ENCODE assay signal across 29 cellular contexts in the genomic region with DNA sequence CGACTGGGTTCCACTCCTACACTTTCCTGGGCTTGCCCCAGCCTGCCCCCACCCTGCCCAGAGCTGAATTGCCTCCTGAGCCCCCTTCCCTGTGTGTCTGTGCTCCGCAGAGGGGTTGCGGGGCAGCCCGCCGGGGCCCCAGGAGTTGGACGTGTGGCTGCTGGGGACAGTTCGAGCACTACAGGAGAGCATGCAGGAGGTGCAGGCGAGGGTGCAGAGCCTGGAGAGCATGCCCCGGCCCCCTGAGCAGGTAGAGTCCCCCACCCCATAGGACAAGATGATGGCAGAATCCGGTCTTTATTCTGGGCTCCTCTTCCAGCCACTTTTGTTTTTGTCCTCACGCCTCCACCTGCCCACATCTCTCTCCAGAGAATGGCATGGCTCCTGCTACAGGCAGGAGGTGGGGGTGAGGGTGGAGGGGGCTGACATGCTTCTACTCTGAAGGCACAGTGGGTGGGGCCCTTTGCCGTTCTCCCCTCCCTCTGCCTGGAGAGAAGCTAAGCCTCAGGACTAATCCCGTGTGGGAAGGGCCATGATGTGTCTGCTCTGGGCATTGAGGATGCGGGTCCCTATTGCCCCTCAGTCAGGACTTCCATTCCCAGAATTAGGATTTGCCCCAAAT. TPM values are rescaled to one million over a fixed set of nuclear protein-coding genes. Genes with fewer than 3 reads are reported as not detected.
DNase-seq lines count a peak whose midpoint lies in the region; ATAC-seq and TF ChIP-seq lines count a peak whose summit lies in the region.
"Had no signal": no experiment of that assay in that cellular context is flagged by ENCODE, and none has a peak within 500 bp of the region (broad histone marks: within the 10 kb centered on the region; RNA-seq: fewer than 3 reads in every experiment).

No MANE protein-coding gene starts in this region.

- DNase-seq in NCI-H524 (lab: John Stamatoyannopoulos, UW) (peak; percentile 12 to 46), NCI-H524 treated with DMSO at 0.1 percent for 48 hours (lab: John Stamatoyannopoulos, UW) (no peak), IMR-90 (no peak), islet precursor cell (peak; percentile 66), spleen (peak; percentile 64), epidermal melanocyte (ENCODE audit: insufficient read length, low spot score) (no peak), HuH-7.5 (ENCODE audit: low spot score) (no peak)
- DNase-seq: activated B cell treated with CpG ODN at 0.5 μM for 24 hours; activated CD8-positive, alpha-beta memory T cell treated with anti-CD3 and anti-CD28 coated beads, Interleukin-2, amount 10 ng/mL, durations not matched to agents 7 days and 5 days; activated gamma-delta T cell; activated naive CD8-positive, alpha-beta T cell treated with anti-CD3 and anti-CD28 coated beads, Interleukin-2, amount 50 U/mL, for 24 hours; activated T-cell treated with anti-CD3 and anti-CD28 coated beads, Interleukin-2, amount 50 U/mL, for 4 hours; CD4-positive, alpha-beta T cell; cortex of kidney; EL; Karpas-422; lower lobe of right lung; NCI-H1417 treated with DMSO at 0.1 percent for 48 hours; NCI-H2029 treated with DMSO at 0.1 percent for 48 hours; NCI-H510A; NK-92 treated with Interleukin-12 subunit alpha and Interleukin-12 subunit beta, amount 100 ng/mL, for 24 hours; stimulated activated CD4-positive, alpha-beta T cell treated with anti-CD3 and anti-CD28 coated beads, Interleukin-1b, Interleukin-23, amount 100 ng/mL, for 48 hours; stimulated activated naive CD4-positive, alpha-beta T cell treated with Interleukin-2 at 50 U/mL for 16 hours had no signal

- peaks cover 2% of the 10 kb centered on the region; the same call in 1 of the 2 replicates for H3K36me3 ChIP-seq in IMR-90 (ENCODE audit: control insufficient read depth, insufficient read depth, low read length)
- peaks cover 0 to 31% (median 0%) of the 10 kb centered on the region in 6 donors for H3K36me3 ChIP-seq in spleen

- 76% methylated on average over 7 of the region's 14 CpGs; no CpG with 5 or more reads in 1 of the 2 experiments for WGBS in IMR-90 (ENCODE audit: extremely low coverage in 2 of 2, insufficient read length in 1 of 2), 2 experiments
- WGBS in spleen, 5 donors = 87 to 95% (median 89%) methylated on average over 10 to 14 of the region's 14 CpGs

- ATAC-seq in IMR-90 (ENCODE audit: low read depth) = no peak
- ATAC-seq in HG03521 (IDR thresholded peaks at IDR 0.05; ENCODE audit: unreplicated experiment) = no peak
- ATAC-seq: A549; activated CD8-positive, alpha-beta memory T cell treated with anti-CD3 and anti-CD28 coated beads, Interleukin-2, amount 10 ng/mL, durations not matched to agents 7 days and 5 days; activated naive CD8-positive, alpha-beta T cell treated with anti-CD3 and anti-CD28 coated beads, Interleukin-2, amount 50 U/mL, for 24 hours; activated T-cell treated with anti-CD3 and anti-CD28 coated beads, Interleukin-2, amount 50 U/mL, for 4 hours; esophagus mucosa; lower lobe of right lung; naive thymus-derived CD8-positive, alpha-beta T cell had no signal

- no peak overlapping the region for H3K56ac ChIP-seq in IMR-90 (ENCODE audit: extremely low read depth, insufficient read depth, low read length)

- H3K4me2 ChIP-seq in IMR-90 (ENCODE audit: low read depth, low read length) = no peak overlapping the region
- H3K4me2 ChIP-seq: A549, SK-N-SH had no signal

- no peaks in the 10 kb centered on the region for H4K20me1 ChIP-seq in IMR-90 (ENCODE audit: insufficient read depth, low read length)

- no peak overlapping the region for H4K5ac ChIP-seq in IMR-90 (ENCODE audit: low read depth, low read length)

- H2BK15ac ChIP-seq in IMR-90 (ENCODE audit: low read depth, low read length) = no peak overlapping the region

- H3K23ac ChIP-seq in IMR-90 (ENCODE audit: low read depth, low read length) = no peak overlapping the region

- H3K9ac ChIP-seq in IMR-90 (ENCODE audit: low read depth, low read length) = no peak overlapping the region
- H3K9ac ChIP-seq: SK-N-SH had no signal

- no peak overlapping the region for H3K27ac ChIP-seq in IMR-90 (ENCODE audit: insufficient read depth, low read length)
- H3K27ac ChIP-seq in spleen = no peak overlapping the region
- H3K27ac ChIP-seq: A549, lower lobe of right lung, skin epidermis had no signal

- H3K4me3 ChIP-seq in IMR-90 (ENCODE audit: insufficient read depth, low read depth, low read length) (no peak overlapping the region), spleen (no peak overlapping the region)
- H3K4me3 ChIP-seq: A549, lower lobe of right lung, skin epidermis had no signal

- CTCF ChIA-PET in IMR-90 (lab: Yijun Ruan, JAX) = interaction anchor here (1.2 kb wide), 1 partner anchor 59 kb away, joined by 7 read pairs; no protein-coding TSS in a partner anchor

- no peak overlapping the region for H4K91ac ChIP-seq in IMR-90 (ENCODE audit: insufficient read depth, low read depth, low read length)

- no peaks in the 10 kb centered on the region for H3K9me3 ChIP-seq in IMR-90 (ENCODE audit: control insufficient read depth, insufficient read depth, low read length)
- no peaks in the 10 kb centered on the region for H3K9me3 ChIP-seq in spleen
- H3K9me3 ChIP-seq: A549, lower lobe of right lung, SK-N-SH had no signal

- H2BK120ac ChIP-seq in IMR-90 (ENCODE audit: low read depth, low read length) = no peak overlapping the region

- H3K18ac ChIP-seq in IMR-90 (ENCODE audit: low read depth, low read length) = no peak overlapping the region

- no TSS peak for BruUV-seq in IMR-90 (replicated peaks; lab: Mats Ljungman, UMichigan)

- peak overlapping the region; percentile 20 for H2AK9ac ChIP-seq in IMR-90 (replicated peaks; ENCODE audit: low read depth, low read length, poor library complexity)

- H3K79me1 ChIP-seq in IMR-90 (ENCODE audit: low read depth in 1 of 2, low read length in 2 of 2) = peaks cover 4 to 7% of the 10 kb centered on the region in 2 experiments; a peak in 3 of 4 replicates

- no peak overlapping the region for H2AFZ ChIP-seq in IMR-90 (replicated peaks; ENCODE audit: low read length, poor library complexity)

- intact Hi-C loops in IMR-90 (cut with micrococcal nuclease) = no loop called here
- intact Hi-C loops in spleen (cut with DNase I; ENCODE audit: low total_unique reads) = no loop called here

- no peak overlapping the region for H4K8ac ChIP-seq in IMR-90 (ENCODE audit: low read depth in 2 of 2, low read length in 2 of 2)

- in situ Hi-C loops in IMR-90 (cut with MboI; ENCODE audit: low sequenced_read_pairs) = loop anchor here (5.0 kb wide), 1 partner anchor 58 kb away; no protein-coding TSS in a partner anchor

- H2BK5ac ChIP-seq in IMR-90 (ENCODE audit: low read depth, low read length, poor library complexity, severe bottlenecking) = no peak overlapping the region

- no peak overlapping the region for H3K14ac ChIP-seq in IMR-90 (replicated peaks; ENCODE audit: low read depth, low read length)

- H3K9me1 ChIP-seq in IMR-90 (ENCODE audit: insufficient read depth, low read length) = peaks cover 6% of the 10 kb centered on the region

- H3K4me1 ChIP-seq in IMR-90 (ENCODE audit: control insufficient read depth, insufficient read depth, low read length) (peaks cover 13% of the 10 kb centered on the region), spleen (peaks cover 9 to 38% (median 31%) of the 10 kb centered on the region in 6 donors)

- no peaks in the 10 kb centered on the region for H3K27me3 ChIP-seq in IMR-90 (ENCODE audit: control insufficient read depth, insufficient read depth, low read length)
- no peaks in the 10 kb centered on the region for H3K27me3 ChIP-seq in spleen (replicated peaks in 1 of 7)

- no peak overlapping the region for H2AK5ac ChIP-seq in IMR-90 (ENCODE audit: low read depth, low read length)

- no peak for TF ChIP-seq RAD21 in IMR-90 (IDR thresholded peaks at IDR 0.05; ENCODE audit: low read length)

- dilution Hi-C loops in IMR-90 (cut with HindIII; ENCODE audit: low sequenced_read_pairs, unreplicated experiment) = no loop called here

- TF ChIP-seq CTCF in IMR-90 (conservative IDR thresholded peaks at IDR 0.05; ENCODE audit: low read depth, low read length) = no peak
- no peak for TF ChIP-seq CTCF in spleen (IDR thresholded peaks at IDR 0.05 in 8 of 11, conservative IDR thresholded peaks at IDR 0.05 in 3 of 11)

- POLR2A ChIA-PET in IMR-90 (lab: Charles Lee; ENCODE audit: unreplicated experiment) = no interaction called here

- H3K4ac ChIP-seq in IMR-90 (ENCODE audit: low read depth, low read length) = no peak overlapping the region

- H2BK20ac ChIP-seq in IMR-90 (ENCODE audit: low read depth, low read length) = no peak overlapping the region

- TF ChIP-seq POLR2A in IMR-90 (IDR thresholded peaks at IDR 0.05; ENCODE audit: low read depth, low read length) = no peak
- TF ChIP-seq POLR2A in spleen (IDR thresholded peaks at IDR 0.05) = no peak

RNA-seq across cellular contexts. Expression of gene ACBD4, which starts 3.5 kb away (rescaled TPM):
- 1.7 and 2.3 TPM in 2 replicates for total RNA-seq in IMR-90 (2012; rRNA removed)
- polyA plus RNA-seq in IMR-90 (2012; rRNA removed) = 5.7 and 6.1 TPM in 2 replicates
- 4.5 and 5.5 TPM in 2 replicates for polyA plus RNA-seq in IMR-90 (2012; cell fraction: cytosol; rRNA removed)
- polyA plus RNA-seq in IMR-90 (2012; cell fraction: nucleus; rRNA removed; ENCODE audit: low replicate concordance) = 29.9 and 39.6 TPM in 2 replicates
- total RNA-seq in spleen = 10 to 100 TPM; 14.1 to 24.6 (median 20.2) TPM
- polyA plus RNA-seq in spleen = 10 to 100 TPM; 22.8 to 32.8 (median 31.8) TPM

RNA-seq across cellular contexts. Expression of gene PLCD3, which starts 6.7 kb away (rescaled TPM):
- total RNA-seq in IMR-90 (2012; rRNA removed) = 5.3 and 5.6 TPM in 2 replicates
- 36.6 and 39.0 TPM in 2 replicates for polyA plus RNA-seq in IMR-90 (2012; rRNA removed)
- polyA plus RNA-seq in IMR-90 (2012; cell fraction: cytosol; rRNA removed) = 14.8 and 45.8 TPM in 2 replicates
- polyA plus RNA-seq in IMR-90 (2012; cell fraction: nucleus; rRNA removed; ENCODE audit: low replicate concordance) = 35.9 and 73.0 TPM in 2 replicates
- 1 to 10 TPM; 2.8 to 9.9 (median 7.1) TPM for total RNA-seq in spleen
- polyA plus RNA-seq in spleen = 1 to 10 TPM; 1.5 to 3.5 (median 3.4) TPM

RNA-seq across cellular contexts. Expression of gene HEXIM1, which starts 9.3 kb away (rescaled TPM):
- total RNA-seq in IMR-90 (2012; rRNA removed) = 5.9 and 8.6 TPM in 2 replicates
- 14.5 TPM in 2 replicates for polyA plus RNA-seq in IMR-90 (2012; rRNA removed)
- 13.5 and 13.8 TPM in 2 replicates for polyA plus RNA-seq in IMR-90 (2012; cell fraction: cytosol; rRNA removed)
- polyA plus RNA-seq in IMR-90 (2012; cell fraction: nucleus; rRNA removed; ENCODE audit: low replicate concordance) = 8.5 and 12.5 TPM in 2 replicates
- 10 to 100 TPM; 23.4 to 43.1 (median 27.8) TPM for total RNA-seq in spleen
- 10 to 100 TPM; 12.9 to 26.7 (median 15.1) TPM for polyA plus RNA-seq in spleen

RNA-seq across cellular contexts. Expression of gene HEXIM2, which starts 22.7 kb away (rescaled TPM):
- 5.6 and 6.1 TPM in 2 replicates for total RNA-seq in IMR-90 (2012; rRNA removed)
- polyA plus RNA-seq in IMR-90 (2012; rRNA removed) = 4.5 TPM in 2 replicates
- 5.2 and 10.6 TPM in 2 replicates for polyA plus RNA-seq in IMR-90 (2012; cell fraction: cytosol; rRNA removed)
- 2.9 and 6.9 TPM in 2 replicates for polyA plus RNA-seq in IMR-90 (2012; cell fraction: nucleus; rRNA removed; ENCODE audit: low replicate concordance)
- 1 to 10 TPM; 4.0 to 9.4 (median 6.1) TPM for total RNA-seq in spleen
- polyA plus RNA-seq in spleen = 10 to 100 TPM in 1 of 3 donors, 1 to 10 TPM in 2; 8.7 to 10.4 (median 9.9) TPM

Comparison
In these comparisons a context has a peak if more than half of its experiments do, and no peak if none do; other contexts are left out.
1. DNase-seq: peak in NCI-H524 (2 of 2), islet precursor cell (single experiment) and spleen (single experiment); none in NCI-H524 treated with DMSO at 0.1 percent for 48 hours (single experiment), IMR-90 (single experiment), epidermal melanocyte (single experiment) and HuH-7.5 (single experiment).